Comparison of ENCODE assay signal across 1 cellular context in genomic region chr5:67235399-67236110, GRCh38.
TF ChIP-seq lines count a peak whose summit lies in the region.

No MANE protein-coding gene starts in this region.

TF ChIP-seq in HepG2, 621 proteins besides CTCF, POLR2A, EP300 and RAD21 (continued from another document):
- TF ChIP-seq ERF (CRISPR knock-in tag; IDR thresholded peaks at IDR 0.05) (0 out of 2 replicates have a peak, but pooled peaks have one; percentile 35), STAG1 (CRISPR knock-in tag; IDR thresholded peaks at IDR 0.05) (no peak), REST (IDR thresholded peaks at IDR 0.05; ENCODE audit: borderline replicate concordance in 1 of 2, low read depth in 1 of 2, low read length in 2 of 2) (no peak), DPF2 (CRISPR knock-in tag; IDR thresholded peaks at IDR 0.05; ENCODE audit: borderline replicate concordance, low read depth) (peak; percentile 34; the same call in 1 of the 2 replicates), TBX2 (CRISPR knock-in tag; IDR thresholded peaks at IDR 0.05; ENCODE audit: borderline replicate concordance) (peak; percentile 91), ZBTB43 (CRISPR knock-in tag; conservative IDR thresholded peaks at IDR 0.05) (peak; percentile 89), ZC3H4 (CRISPR knock-in tag; IDR thresholded peaks at IDR 0.05; ENCODE audit: borderline replicate concordance) (no peak), ATAD3A (CRISPR knock-in tag; IDR thresholded peaks at IDR 0.05) (no peak), SNAI1 (CRISPR knock-in tag; IDR thresholded peaks at IDR 0.05; ENCODE audit: borderline replicate concordance) (no peak), ZNF280D (CRISPR knock-in tag; IDR thresholded peaks at IDR 0.05) (no peak), ZNF710 (CRISPR knock-in tag; IDR thresholded peaks at IDR 0.05; ENCODE audit: borderline replicate concordance) (peak; percentile 33; the same call in 1 of the 2 replicates), ELF3 (CRISPR knock-in tag; IDR thresholded peaks at IDR 0.05) (peak; percentile 46; the same call in 1 of the 2 replicates), LRRFIP1 (CRISPR knock-in tag; conservative IDR thresholded peaks at IDR 0.05) (no peak), HDAC1 (CRISPR knock-in tag; IDR thresholded peaks at IDR 0.05) (peak; percentile 56), ZMYM4 (CRISPR knock-in tag; IDR thresholded peaks at IDR 0.05) (peak; percentile 84), RBFOX2 (IDR thresholded peaks at IDR 0.05; ENCODE audit: low read depth, low read length) (no peak), ZNF20 (CRISPR knock-in tag; IDR thresholded peaks at IDR 0.05) (no peak)
- TF ChIP-seq, protein P1, sequence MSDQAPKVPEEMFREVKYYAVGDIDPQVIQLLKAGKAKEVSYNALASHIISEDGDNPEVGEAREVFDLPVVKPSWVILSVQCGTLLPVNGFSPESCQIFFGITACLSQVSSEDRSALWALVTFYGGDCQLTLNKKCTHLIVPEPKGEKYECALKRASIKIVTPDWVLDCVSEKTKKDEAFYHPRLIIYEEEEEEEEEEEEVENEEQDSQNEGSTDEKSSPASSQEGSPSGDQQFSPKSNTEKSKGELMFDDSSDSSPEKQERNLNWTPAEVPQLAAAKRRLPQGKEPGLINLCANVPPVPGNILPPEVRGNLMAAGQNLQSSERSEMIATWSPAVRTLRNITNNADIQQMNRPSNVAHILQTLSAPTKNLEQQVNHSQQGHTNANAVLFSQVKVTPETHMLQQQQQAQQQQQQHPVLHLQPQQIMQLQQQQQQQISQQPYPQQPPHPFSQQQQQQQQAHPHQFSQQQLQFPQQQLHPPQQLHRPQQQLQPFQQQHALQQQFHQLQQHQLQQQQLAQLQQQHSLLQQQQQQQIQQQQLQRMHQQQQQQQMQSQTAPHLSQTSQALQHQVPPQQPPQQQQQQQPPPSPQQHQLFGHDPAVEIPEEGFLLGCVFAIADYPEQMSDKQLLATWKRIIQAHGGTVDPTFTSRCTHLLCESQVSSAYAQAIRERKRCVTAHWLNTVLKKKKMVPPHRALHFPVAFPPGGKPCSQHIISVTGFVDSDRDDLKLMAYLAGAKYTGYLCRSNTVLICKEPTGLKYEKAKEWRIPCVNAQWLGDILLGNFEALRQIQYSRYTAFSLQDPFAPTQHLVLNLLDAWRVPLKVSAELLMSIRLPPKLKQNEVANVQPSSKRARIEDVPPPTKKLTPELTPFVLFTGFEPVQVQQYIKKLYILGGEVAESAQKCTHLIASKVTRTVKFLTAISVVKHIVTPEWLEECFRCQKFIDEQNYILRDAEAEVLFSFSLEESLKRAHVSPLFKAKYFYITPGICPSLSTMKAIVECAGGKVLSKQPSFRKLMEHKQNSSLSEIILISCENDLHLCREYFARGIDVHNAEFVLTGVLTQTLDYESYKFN (CRISPR knock-in tag; conservative IDR thresholded peaks at IDR 0.05): peak; percentile 78
- TF ChIP-seq, protein P2, sequence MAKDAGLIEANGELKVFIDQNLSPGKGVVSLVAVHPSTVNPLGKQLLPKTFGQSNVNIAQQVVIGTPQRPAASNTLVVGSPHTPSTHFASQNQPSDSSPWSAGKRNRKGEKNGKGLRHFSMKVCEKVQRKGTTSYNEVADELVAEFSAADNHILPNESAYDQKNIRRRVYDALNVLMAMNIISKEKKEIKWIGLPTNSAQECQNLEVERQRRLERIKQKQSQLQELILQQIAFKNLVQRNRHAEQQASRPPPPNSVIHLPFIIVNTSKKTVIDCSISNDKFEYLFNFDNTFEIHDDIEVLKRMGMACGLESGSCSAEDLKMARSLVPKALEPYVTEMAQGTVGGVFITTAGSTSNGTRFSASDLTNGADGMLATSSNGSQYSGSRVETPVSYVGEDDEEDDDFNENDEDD (CRISPR knock-in tag; IDR thresholded peaks at IDR 0.05; ENCODE audit: borderline replicate concordance): peak; percentile 57; the same call in 1 of the 2 replicates
- TF ChIP-seq, protein P3, sequence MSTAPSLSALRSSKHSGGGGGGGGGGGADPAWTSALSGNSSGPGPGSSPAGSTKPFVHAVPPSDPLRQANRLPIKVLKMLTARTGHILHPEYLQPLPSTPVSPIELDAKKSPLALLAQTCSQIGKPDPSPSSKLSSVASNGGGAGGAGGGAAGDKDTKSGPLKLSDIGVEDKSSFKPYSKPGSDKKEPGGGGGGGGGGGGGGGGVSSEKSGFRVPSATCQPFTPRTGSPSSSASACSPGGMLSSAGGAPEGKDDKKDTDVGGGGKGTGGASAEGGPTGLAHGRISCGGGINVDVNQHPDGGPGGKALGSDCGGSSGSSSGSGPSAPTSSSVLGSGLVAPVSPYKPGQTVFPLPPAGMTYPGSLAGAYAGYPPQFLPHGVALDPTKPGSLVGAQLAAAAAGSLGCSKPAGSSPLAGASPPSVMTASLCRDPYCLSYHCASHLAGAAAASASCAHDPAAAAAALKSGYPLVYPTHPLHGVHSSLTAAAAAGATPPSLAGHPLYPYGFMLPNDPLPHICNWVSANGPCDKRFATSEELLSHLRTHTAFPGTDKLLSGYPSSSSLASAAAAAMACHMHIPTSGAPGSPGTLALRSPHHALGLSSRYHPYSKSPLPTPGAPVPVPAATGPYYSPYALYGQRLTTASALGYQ (CRISPR knock-in tag; IDR thresholded peaks at IDR 0.05): no peak
- TF ChIP-seq, protein P4, sequence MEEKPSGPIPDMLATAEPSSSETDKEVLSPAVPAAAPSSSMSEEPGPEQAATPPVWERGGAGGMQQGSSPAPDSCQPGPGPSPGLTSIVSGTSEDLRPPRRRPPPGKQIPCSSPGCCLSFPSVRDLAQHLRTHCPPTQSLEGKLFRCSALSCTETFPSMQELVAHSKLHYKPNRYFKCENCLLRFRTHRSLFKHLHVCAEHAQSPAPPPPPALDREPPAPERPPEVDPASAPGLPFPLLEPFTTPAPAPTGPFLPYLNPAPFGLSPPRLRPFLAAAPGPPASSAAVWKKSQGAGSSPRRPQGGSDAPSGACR (CRISPR knock-in tag; IDR thresholded peaks at IDR 0.05): peak; percentile 53; the same call in 1 of the 2 replicates
